In the genomic region with DNA sequence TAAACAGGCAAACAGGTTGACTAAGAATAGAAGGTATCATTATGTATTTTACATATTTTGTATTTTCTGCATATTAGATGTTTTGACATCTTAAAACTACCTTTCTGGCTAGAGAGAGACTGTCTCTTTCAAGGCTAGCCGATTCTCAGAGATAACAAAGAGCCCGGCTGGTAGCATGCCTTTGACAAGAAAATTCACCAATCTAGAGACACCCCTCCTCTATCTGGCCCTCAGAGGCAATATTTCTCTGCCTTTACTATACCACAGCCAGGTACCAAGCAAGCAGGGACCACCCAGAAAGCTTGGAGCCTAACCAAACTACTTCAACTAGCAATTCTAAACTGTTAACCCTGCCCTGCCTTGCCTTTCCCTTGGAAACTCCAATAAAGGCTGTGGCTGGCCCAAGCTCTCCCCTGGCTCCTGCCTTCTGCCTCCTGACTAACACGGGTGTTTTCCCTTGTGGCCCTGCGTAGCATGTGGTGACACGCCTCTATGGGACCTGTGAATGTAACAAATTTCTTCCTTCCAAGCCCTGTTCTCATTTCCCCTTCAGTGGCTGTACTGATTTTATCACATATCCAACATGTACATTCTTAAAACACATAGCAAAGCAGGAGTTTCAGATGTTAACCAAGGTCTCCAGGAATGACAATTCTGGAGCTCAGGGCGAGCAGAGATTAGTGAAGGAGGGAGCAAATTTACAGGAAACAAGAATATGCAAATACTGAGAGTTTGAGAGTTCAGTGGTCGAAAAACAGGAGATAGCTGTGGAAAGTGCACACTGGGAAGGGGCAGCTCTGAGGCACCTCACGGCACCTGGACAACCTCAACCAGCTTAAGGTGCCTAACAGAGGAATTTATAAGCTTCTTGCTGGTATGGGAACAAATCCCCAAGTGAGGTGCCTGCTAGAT, we compare ENCODE assay signal across 8 cellular contexts.
A peak's percentile ranks its signal among the peaks of the same experiment; 100 is the strongest.
DNase-seq lines count a peak whose midpoint lies in the region; ATAC-seq and TF ChIP-seq lines count a peak whose summit lies in the region.

No MANE protein-coding gene starts in this region.

- peaks cover 23 to 73% (median 37%) of the 10 kb centered on the region in 6 donors for H3K4me1 ChIP-seq in spleen

- intact Hi-C loops in spleen (cut with DNase I; ENCODE audit: low total_unique reads): no loop called here

- H3K27me3 ChIP-seq in spleen (replicated peaks in 1 of 7): no peaks in the 10 kb centered on the region

- 46 to 56% (median 50%) methylated on average over 8 of the region's 8 CpGs for WGBS in spleen, 5 donors

- H3K9me3 ChIP-seq in spleen: peaks cover 0 to 4% (median 0%) of the 10 kb centered on the region in 8 donors

- CTCF ChIA-PET in HEK293T (lab: Yijun Ruan, JAX): no interaction called here

- no peak for TF ChIP-seq POLR2A in spleen (IDR thresholded peaks at IDR 0.05)

- no peaks in the 10 kb centered on the region for H3K36me3 ChIP-seq in spleen

- ATAC-seq in GM18868 (IDR thresholded peaks at IDR 0.05; ENCODE audit: unreplicated experiment) (peak; percentile 86), HG03457 (IDR thresholded peaks at IDR 0.05; ENCODE audit: unreplicated experiment) (peak; percentile 73)

- peak; percentile 77 to 80 for DNase-seq in activated T-cell treated with anti-CD3 and anti-CD28 coated beads, Interleukin-2, amount 50 U/mL, for 48 hours
- DNase-seq in spleen (no peak), AG08396 (ENCODE audit: low spot score) (no peak), dedifferentiated amniotic fluid mesenchymal stem cell (ENCODE audit: extremely low spot score) (no peak), HEK293T (ENCODE audit: extremely low spot score) (no peak), GOT3 (lab: John Stamatoyannopoulos, UW) (no peak)

- no peak for TF ChIP-seq CTCF in spleen (IDR thresholded peaks at IDR 0.05 in 8 of 11, conservative IDR thresholded peaks at IDR 0.05 in 3 of 11)

- H3K4me3 ChIP-seq in spleen: no peak overlapping the region

- H3K27ac ChIP-seq in spleen: peak overlapping the region in 7 of 8 donors; percentile 33 to 79 (median 57)

- POLR2A ChIA-PET in HEK293T (lab: Yijun Ruan, JAX): interaction anchor here (1.0 kb wide), 1 partner anchor 11 kb away, joined by 3 read pairs; no protein-coding TSS in a partner anchor

TF ChIP-seq in HEK293T, 16 proteins besides CTCF, POLR2A, EP300 and RAD21:
- TF ChIP-seq SUZ12 (IDR thresholded peaks at IDR 0.05): no peak
- TF ChIP-seq ZNF384 (IDR thresholded peaks at IDR 0.05): no peak
- TF ChIP-seq CTBP1 (IDR thresholded peaks at IDR 0.05; ENCODE audit: borderline replicate concordance): no peak
- TF ChIP-seq ARNT (IDR thresholded peaks at IDR 0.05): no peak
- TF ChIP-seq HDGF (IDR thresholded peaks at IDR 0.05; ENCODE audit: borderline replicate concordance): no peak
- TF ChIP-seq ELF4 (IDR thresholded peaks at IDR 0.05): no peak
- no peak for TF ChIP-seq FOXA1 (IDR thresholded peaks at IDR 0.05)
- TF ChIP-seq SP1 (IDR thresholded peaks at IDR 0.05): no peak
- TF ChIP-seq L3MBTL2 (conservative IDR thresholded peaks at IDR 0.05): no peak
- TF ChIP-seq BHLHE40 (IDR thresholded peaks at IDR 0.05; ENCODE audit: borderline replicate concordance): no peak
- no peak for TF ChIP-seq TARDBP (IDR thresholded peaks at IDR 0.05)

Comparison
In these comparisons a context has a peak if more than half of its experiments do, and no peak if none do; other contexts are left out.
1. DNase-seq: peak in activated T-cell treated with anti-CD3 and anti-CD28 coated beads, Interleukin-2, amount 50 U/mL, for 48 hours (2 of 2); none in spleen (single experiment), AG08396 (single experiment), dedifferentiated amniotic fluid mesenchymal stem cell (single experiment), HEK293T (single experiment) and GOT3 (single experiment).